ENCODE assay signal across 31 cellular contexts in genomic region chr20:63317601-63318291, GRCh38. TPM values are rescaled to one million over a fixed set of nuclear protein-coding genes. Genes with fewer than 3 reads are reported as not detected.
DNase-seq lines count a peak whose midpoint lies in the region; ATAC-seq and TF ChIP-seq lines count a peak whose summit lies in the region.
"Had no signal": no experiment of that assay in that cellular context is flagged by ENCODE, and none has a peak within 500 bp of the region (broad histone marks: within the 10 kb centered on the region; RNA-seq: fewer than 3 reads in every experiment).

No MANE protein-coding gene starts in this region.

- H3K4me3 ChIP-seq in heart right ventricle (no peak overlapping the region), tibial artery (no peak overlapping the region), SJCRH30 (no peak overlapping the region)
- H3K4me3 ChIP-seq: pancreas had no signal

- H3K27me3 ChIP-seq in heart right ventricle: peaks cover 0 to 30% (median 8%) of the 10 kb centered on the region in 7 donors
- H3K27me3 ChIP-seq in tibial artery: peaks cover 0 to 78% of the 10 kb centered on the region in 2 donors
- peaks cover 59% of the 10 kb centered on the region for H3K27me3 ChIP-seq in SJCRH30
- H3K27me3 ChIP-seq: brain microvascular endothelial cell, pancreas had no signal

- intact Hi-C loops in Right ventricle myocardium inferior (cut with DNase I) (no loop called here), heart right ventricle (cut with DNase I) (no loop called here), tibial artery (cut with DNase I; ENCODE audit: low total_unique reads) (no loop called here)

- H3K9me3 Mint-ChIP-seq in glutamatergic neuron (ENCODE audit: unreplicated experiment): no peaks in the 10 kb centered on the region
- H3K9me3 Mint-ChIP-seq: activated T-helper 2 cell treated with anti-CD3 and anti-CD28 coated beads, Interferon-gamma antibody, Interleukin-2, Interleukin-4, amounts not matched to agents 10 μg/mL and 5 μg/mL and 100 μg/mL, durations not matched to agents 14 hours and 24 hours and 36 hours; stimulated activated naive B cell treated with anti-CD40 and anti-IgM and Interleukin-4, amounts not matched to agents 10 μg/mL and 1 μg/mL and 100 μg/mL, for 72 hours; WTC11 had no signal

- H3K4me3 Mint-ChIP-seq in glutamatergic neuron (ENCODE audit: unreplicated experiment): no peak overlapping the region
- H3K4me3 Mint-ChIP-seq: stimulated activated naive B cell treated with anti-CD40 and anti-IgM and Interleukin-4, amounts not matched to agents 10 μg/mL and 1 μg/mL and 100 μg/mL, for 72 hours; WTC11 had no signal

- no peak overlapping the region for H3K27ac ChIP-seq in heart right ventricle
- H3K27ac ChIP-seq in tibial artery: no peak overlapping the region
- H3K27ac ChIP-seq in SJCRH30: no peak overlapping the region
- H3K27ac ChIP-seq: brain microvascular endothelial cell, epithelial cell of prostate, pancreas had no signal

- peak; percentile 35 for DNase-seq in Right ventricle myocardium inferior (ENCODE audit: missing footprints)
- no peak for DNase-seq in heart right ventricle
- DNase-seq in NCI-H2107 (lab: John Stamatoyannopoulos, UW): peak; percentile 55
- DNase-seq in glutamatergic neuron: peak; percentile 6
- DNase-seq in tibial artery: peak; percentile 9 to 49
- DNase-seq in SJCRH30: no peak
- DNase-seq in stimulated activated CD4-positive, alpha-beta T cell treated with anti-CD3 and anti-CD28 coated beads, Interleukin-2, amount 100 ng/mL, for 48 hours: no peak
- DNase-seq in SW 1271 (lab: John Stamatoyannopoulos, UW): no peak
- DNase-seq: activated CD4-positive, alpha-beta T cell treated with anti-CD3 and anti-CD28 coated beads, Interleukin-2, amount 50 U/mL, for 48 hours; activated CD8-positive, alpha-beta memory T cell treated with anti-CD3 and anti-CD28 coated beads, Interleukin-2, amount 50 U/mL, for 48 hours; brain microvascular endothelial cell; C1 segment of cervical spinal cord; COR-L47; effector CD4-positive, alpha-beta T cell; GDM1; NCI-H1694 treated with DMSO at 0.1 percent for 48 hours; SHP77; stimulated activated CD4-positive, alpha-beta T cell treated with anti-CD3 and anti-CD28 coated beads, Interleukin-4, amount 100 ng/mL, for 24 hours; stimulated activated naive B cell treated with anti-CD40 and anti-IgM and Interleukin-4, amounts not matched to agents 10 μg/mL and 1 μg/mL and 100 μg/mL, for 72 hours had no signal

- H3K36me3 ChIP-seq in heart right ventricle (no peaks in the 10 kb centered on the region), tibial artery (no peaks in the 10 kb centered on the region), SJCRH30 (no peaks in the 10 kb centered on the region)
- H3K36me3 ChIP-seq: brain microvascular endothelial cell, pancreas had no signal

- H3K36me3 Mint-ChIP-seq in glutamatergic neuron (ENCODE audit: unreplicated experiment): no peaks in the 10 kb centered on the region
- H3K36me3 Mint-ChIP-seq: stimulated activated naive B cell treated with anti-CD40 and anti-IgM and Interleukin-4, amounts not matched to agents 10 μg/mL and 1 μg/mL and 100 μg/mL, for 72 hours; WTC11 had no signal

- no peak overlapping the region for H3K27ac Mint-ChIP-seq in glutamatergic neuron (ENCODE audit: unreplicated experiment)
- H3K27ac Mint-ChIP-seq: activated T-helper 2 cell treated with anti-CD3 and anti-CD28 coated beads, Interferon-gamma antibody, Interleukin-2, Interleukin-4, amounts not matched to agents 10 μg/mL and 5 μg/mL and 100 μg/mL, durations not matched to agents 14 hours and 24 hours and 36 hours; stimulated activated naive B cell treated with anti-CD40 and anti-IgM and Interleukin-4, amounts not matched to agents 10 μg/mL and 1 μg/mL and 100 μg/mL, for 72 hours; WTC11 had no signal

- H3K9me3 ChIP-seq in heart right ventricle: no peaks in the 10 kb centered on the region
- H3K9me3 ChIP-seq in tibial artery: no peaks in the 10 kb centered on the region
- no peaks in the 10 kb centered on the region for H3K9me3 ChIP-seq in SJCRH30 (replicated peaks)
- H3K9me3 ChIP-seq: pancreas had no signal

- ATAC-seq in Right ventricle myocardium inferior (no peak), heart right ventricle (no peak)
- ATAC-seq: pancreas; right cardiac atrium; stimulated activated naive B cell treated with anti-CD40 and anti-IgM and Interleukin-4, amounts not matched to agents 10 μg/mL and 1 μg/mL and 100 μg/mL, for 72 hours; WTC11 had no signal

- 85 to 87% methylated on average over 18 of the region's 18 CpGs for WGBS in heart right ventricle, 2 donors

- H3K4me1 ChIP-seq in heart right ventricle (peaks cover 0 to 15% (median 0%) of the 10 kb centered on the region in 9 donors), tibial artery (no peaks in the 10 kb centered on the region), SJCRH30 (peaks cover 6% of the 10 kb centered on the region)
- H3K4me1 ChIP-seq: pancreas had no signal

- TF ChIP-seq CTCF in heart right ventricle (IDR thresholded peaks at IDR 0.05) (no peak), glutamatergic neuron (IDR thresholded peaks at IDR 0.05; ENCODE audit: partially characterized antibody, unreplicated experiment) (no peak), tibial artery (IDR thresholded peaks at IDR 0.05) (no peak)

- H3K4me1 Mint-ChIP-seq in glutamatergic neuron (ENCODE audit: low read depth, unreplicated experiment): no peaks in the 10 kb centered on the region
- H3K4me1 Mint-ChIP-seq: stimulated activated naive B cell treated with anti-CD40 and anti-IgM and Interleukin-4, amounts not matched to agents 10 μg/mL and 1 μg/mL and 100 μg/mL, for 72 hours; WTC11 had no signal

- H3K27me3 Mint-ChIP-seq in glutamatergic neuron (ENCODE audit: unreplicated experiment): peaks cover 4% of the 10 kb centered on the region

RNA-seq across cellular contexts. Expression of gene COL20A1, which starts 24.8 kb away (rescaled TPM):
- total RNA-seq in Right ventricle myocardium inferior (not detected), heart right ventricle (under 1 TPM in 2 of 10 donors, not detected in 8; 0.26 to 0.30 TPM), glutamatergic neuron (ENCODE audit: unreplicated experiment) (2.1 TPM)
- not detected for polyA plus RNA-seq in heart right ventricle
- total RNA-seq in SJCRH30 (2014; rRNA removed; shearing (Covaris generic)): 0.18 TPM in 1 of 2 replicates, not detected in the other
- total RNA-seq: activated T-helper 2 cell treated with anti-CD3 and anti-CD28 coated beads, Interferon-gamma antibody, Interleukin-2, Interleukin-4, amounts not matched to agents 10 μg/mL and 5 μg/mL and 100 μg/mL, durations not matched to agents 14 hours and 24 hours and 36 hours; kidney epithelial cell; pancreas; right cardiac atrium; ureter had no signal
- polyA plus RNA-seq: right cardiac atrium had no signal

RNA-seq across cellular contexts. Expression of gene CHRNA4, which starts 43.4 kb away (rescaled TPM):
- 2.3 TPM for total RNA-seq in Right ventricle myocardium inferior
- 1 to 10 TPM in 4 of 10 donors, under 1 TPM in 2, not detected in 4; 0.38 to 1.5 (median 1.1) TPM for total RNA-seq in heart right ventricle
- under 1 TPM; 0.06 to 0.22 TPM for polyA plus RNA-seq in heart right ventricle
- total RNA-seq in glutamatergic neuron (ENCODE audit: unreplicated experiment): 165 TPM
- total RNA-seq in SJCRH30 (2014; rRNA removed; shearing (Covaris generic)): 0.06 TPM in 1 of 2 replicates, not detected in the other
- total RNA-seq: activated T-helper 2 cell treated with anti-CD3 and anti-CD28 coated beads, Interferon-gamma antibody, Interleukin-2, Interleukin-4, amounts not matched to agents 10 μg/mL and 5 μg/mL and 100 μg/mL, durations not matched to agents 14 hours and 24 hours and 36 hours; H4; kidney epithelial cell; LHCN-M2; mucosa of gallbladder; NCI-H460; OCI-LY7; ureter had no signal

RNA-seq across cellular contexts. Expression of gene ARFGAP1, which starts 45.1 kb away (rescaled TPM):
- total RNA-seq in Right ventricle myocardium inferior: 28.8 TPM
- 10 to 100 TPM; 20.4 to 40.4 (median 28.4) TPM for total RNA-seq in heart right ventricle
- 10 to 100 TPM; 46.2 to 72.6 TPM for polyA plus RNA-seq in heart right ventricle
- 93.6 TPM for total RNA-seq in glutamatergic neuron (ENCODE audit: unreplicated experiment)
- 72.5 and 96.8 TPM in 2 replicates for total RNA-seq in SJCRH30 (2014; rRNA removed; shearing (Covaris generic))

Comparison
In these comparisons a context has a peak if more than half of its experiments do, and no peak if none do; other contexts are left out.
1. DNase-seq: peak in Right ventricle myocardium inferior (single experiment), NCI-H2107 (single experiment), glutamatergic neuron (single experiment) and tibial artery (2 of 2); none in heart right ventricle (0 of 2), SJCRH30 (0 of 2), stimulated activated CD4-positive, alpha-beta T cell treated with anti-CD3 and anti-CD28 coated beads, Interleukin-2, amount 100 ng/mL, for 48 hours (0 of 2) and SW 1271 (0 of 2).
2. RNA of gene CHRNA4, which starts 43.4 kb away (total RNA-seq): 165 TPM in glutamatergic neuron (single experiment); 2.3 TPM in Right ventricle myocardium inferior (single experiment), 0.38 to 1.5 TPM in heart right ventricle and 0.06 TPM in SJCRH30; every median in the first group is over 10 times any median in the second.